In the genomic region with DNA sequence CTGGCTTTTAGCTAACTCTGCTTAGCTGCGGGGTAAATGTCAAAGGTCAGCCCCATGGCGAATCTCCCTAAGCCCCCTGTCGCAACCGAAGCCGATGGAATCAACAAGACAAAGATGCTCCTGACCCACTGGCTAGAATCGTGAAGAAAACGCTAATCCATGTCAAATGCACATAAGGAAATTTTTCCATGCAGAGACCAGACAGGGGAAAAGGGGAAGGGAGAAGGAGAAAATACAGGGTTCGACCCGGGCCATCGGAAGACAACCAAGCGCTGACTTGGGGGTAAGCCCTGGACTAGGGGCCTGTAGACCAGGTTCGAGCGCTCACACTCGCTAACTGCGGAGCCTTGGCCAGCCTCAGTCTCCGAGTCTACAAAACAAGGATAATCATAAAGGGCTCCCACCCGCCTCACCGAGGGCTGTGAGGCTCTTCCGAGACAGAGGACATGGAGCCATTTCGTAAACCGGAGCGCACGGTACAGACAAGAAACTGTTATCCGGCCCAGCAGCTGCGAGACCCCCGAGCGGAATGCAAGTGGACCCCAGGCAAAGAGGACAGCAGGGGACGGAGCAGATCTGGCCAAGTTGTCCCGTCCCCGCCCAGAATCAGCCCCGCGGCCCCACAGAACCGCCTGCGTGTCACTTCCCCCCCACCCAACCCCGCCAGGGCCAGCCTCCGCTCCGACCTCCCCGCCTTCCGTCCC, we compare ENCODE assay signal across 8 cellular contexts. TPM values are rescaled to one million over a fixed set of nuclear protein-coding genes. Genes with fewer than 3 reads are reported as not detected.
A peak's percentile ranks its signal among the peaks of the same experiment; 100 is the strongest.
DNase-seq lines count a peak whose midpoint lies in the region; ATAC-seq and TF ChIP-seq lines count a peak whose summit lies in the region.

No MANE protein-coding gene starts in this region.

- ATAC-seq in GM21576 (IDR thresholded peaks at IDR 0.05; ENCODE audit: unreplicated experiment) (peak; percentile 11), HG03095 (IDR thresholded peaks at IDR 0.05; ENCODE audit: unreplicated experiment) (no peak)

- H3K4me1 ChIP-seq in BE2C (no peaks in the 10 kb centered on the region), mesodermal cell (ENCODE audit: control insufficient read depth, insufficient read depth, low read length, poor library complexity, severe bottlenecking) (no peaks in the 10 kb centered on the region), urinary bladder (ENCODE audit: insufficient read depth) (peaks cover 1% of the 10 kb centered on the region)

- H3K9me3 ChIP-seq in BE2C (no peaks in the 10 kb centered on the region), mesodermal cell (ENCODE audit: control insufficient read depth, low read length) (no peaks in the 10 kb centered on the region)

- 0 to 1% methylated on average over 20 to 28 of the region's 39 CpGs for WGBS in mesodermal cell (ENCODE audit: insufficient coverage in 2 of 2), 2 experiments
- WGBS in urinary bladder: under 1% methylated on average over 39 of the region's 39 CpGs

- H3K36me3 ChIP-seq in BE2C: peaks cover 11% of the 10 kb centered on the region
- H3K36me3 ChIP-seq in mesodermal cell (ENCODE audit: control insufficient read depth, insufficient read depth, low read length): peaks cover 34% of the 10 kb centered on the region
- H3K36me3 ChIP-seq in urinary bladder (ENCODE audit: insufficient read depth): no peaks in the 10 kb centered on the region

- H3K27me3 ChIP-seq in BE2C: no peaks in the 10 kb centered on the region

- DNase-seq in BE2C (no peak), NCI-H69 (lab: John Stamatoyannopoulos, UW) (peak; percentile 19), coronary artery (ENCODE audit: low spot score) (no peak), inferior parietal cortex (ENCODE audit: extremely low spot score) (no peak)

- H3K27ac ChIP-seq in coronary artery: peak overlapping the region; percentile 93 to 96
- peak overlapping the region; percentile 92 for H3K27ac ChIP-seq in mesodermal cell (ENCODE audit: low read depth, low read length, severe bottlenecking)
- peak overlapping the region; percentile 97 for H3K27ac ChIP-seq in urinary bladder (ENCODE audit: low read depth)

- TF ChIP-seq CTCF in BE2C (IDR thresholded peaks at IDR 0.05; ENCODE audit: low read depth, low read length): no peak
- no peak for TF ChIP-seq CTCF in coronary artery (IDR thresholded peaks at IDR 0.05)

- H3K4me3 ChIP-seq in BE2C (ENCODE audit: low read depth, low read length) (peak overlapping the region; percentile 98), coronary artery (peak overlapping the region; percentile 98), mesodermal cell (ENCODE audit: extremely low read depth, insufficient read depth, low read length, poor library complexity, severe bottlenecking) (peak overlapping the region; percentile 97), urinary bladder (ENCODE audit: low read depth, low read length) (peak overlapping the region; percentile 69)

RNA-seq across cellular contexts. Expression of gene SAR1A, which starts 0.5 kb away (rescaled TPM):
- 64.7 TPM for polyA plus RNA-seq in BE2C (2012; ENCODE audit: insufficient read depth, insufficient read length, low read depth)
- 72.7 TPM for polyA plus RNA-seq in mesodermal cell (2013, experiment 1 of 2)
- 64.1 TPM for polyA plus RNA-seq in mesodermal cell (2013, experiment 2 of 2)
- total RNA-seq in urinary bladder: 218 TPM
- 49.4 TPM for polyA plus RNA-seq in urinary bladder

RNA-seq across cellular contexts. Expression of gene TYSND1, which starts 23.3 kb away (rescaled TPM):
- 7.8 TPM for polyA plus RNA-seq in BE2C (2012; ENCODE audit: insufficient read depth, insufficient read length, low read depth)
- 3.6 TPM for polyA plus RNA-seq in mesodermal cell (2013, experiment 1 of 2)
- polyA plus RNA-seq in mesodermal cell (2013, experiment 2 of 2): 4.9 TPM
- 7.2 TPM for total RNA-seq in urinary bladder
- 11.7 TPM for polyA plus RNA-seq in urinary bladder

RNA-seq across cellular contexts. Expression of gene AIFM2, which starts 37.2 kb away (rescaled TPM):
- 9.1 TPM for polyA plus RNA-seq in BE2C (2012; ENCODE audit: insufficient read depth, insufficient read length, low read depth)
- 0.77 TPM for polyA plus RNA-seq in mesodermal cell (2013, experiment 1 of 2)
- polyA plus RNA-seq in mesodermal cell (2013, experiment 2 of 2): 0.71 TPM
- 1.7 TPM for total RNA-seq in urinary bladder
- polyA plus RNA-seq in urinary bladder: 17.1 TPM
